Comparison of ENCODE assay signal across 2 cellular contexts in the genomic region with DNA sequence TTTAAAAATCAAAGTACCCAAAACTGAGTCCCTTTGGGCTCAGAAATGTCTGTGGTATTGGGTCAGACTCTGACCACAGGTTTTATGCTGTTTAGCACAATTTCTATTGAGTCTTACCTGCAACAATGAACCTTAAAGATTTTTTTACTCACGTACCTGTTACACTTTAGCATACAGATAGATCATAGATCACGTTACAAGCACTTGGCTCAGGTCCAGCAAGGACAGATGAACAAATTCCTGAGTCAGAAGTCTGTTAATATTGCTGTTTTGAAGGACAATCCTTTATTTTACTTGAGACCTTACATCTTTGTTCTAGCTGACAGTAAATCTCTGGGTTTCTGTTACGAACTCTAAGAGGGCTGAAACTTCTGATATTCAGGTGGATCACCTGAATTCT.
TF ChIP-seq lines count a peak whose summit lies in the region.

No MANE protein-coding gene starts in this region.

TF ChIP-seq in HCT116, 20 proteins besides CTCF, POLR2A, EP300 and RAD21:
- TF ChIP-seq, protein P1, sequence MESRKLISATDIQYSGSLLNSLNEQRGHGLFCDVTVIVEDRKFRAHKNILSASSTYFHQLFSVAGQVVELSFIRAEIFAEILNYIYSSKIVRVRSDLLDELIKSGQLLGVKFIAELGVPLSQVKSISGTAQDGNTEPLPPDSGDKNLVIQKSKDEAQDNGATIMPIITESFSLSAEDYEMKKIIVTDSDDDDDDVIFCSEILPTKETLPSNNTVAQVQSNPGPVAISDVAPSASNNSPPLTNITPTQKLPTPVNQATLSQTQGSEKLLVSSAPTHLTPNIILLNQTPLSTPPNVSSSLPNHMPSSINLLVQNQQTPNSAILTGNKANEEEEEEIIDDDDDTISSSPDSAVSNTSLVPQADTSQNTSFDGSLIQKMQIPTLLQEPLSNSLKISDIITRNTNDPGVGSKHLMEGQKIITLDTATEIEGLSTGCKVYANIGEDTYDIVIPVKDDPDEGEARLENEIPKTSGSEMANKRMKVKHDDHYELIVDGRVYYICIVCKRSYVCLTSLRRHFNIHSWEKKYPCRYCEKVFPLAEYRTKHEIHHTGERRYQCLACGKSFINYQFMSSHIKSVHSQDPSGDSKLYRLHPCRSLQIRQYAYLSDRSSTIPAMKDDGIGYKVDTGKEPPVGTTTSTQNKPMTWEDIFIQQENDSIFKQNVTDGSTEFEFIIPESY (IDR thresholded peaks at IDR 0.05; ENCODE audit: extremely low read depth, insufficient replicate concordance, low read length) = no peak
- TF ChIP-seq SIN3A (IDR thresholded peaks at IDR 0.05; ENCODE audit: low read depth) (no peak), SP1 (IDR thresholded peaks at IDR 0.05; ENCODE audit: low read depth) (no peak), ELF1 (IDR thresholded peaks at IDR 0.05; ENCODE audit: borderline replicate concordance, low read depth) (no peak), EZH2phosphoT487 (IDR thresholded peaks at IDR 0.05; ENCODE audit: borderline replicate concordance) (no peak), EGR1 (IDR thresholded peaks at IDR 0.05; ENCODE audit: low read depth) (no peak), JUND (IDR thresholded peaks at IDR 0.05) (no peak), SRF (IDR thresholded peaks at IDR 0.05; ENCODE audit: low read depth) (no peak), CBX3 (IDR thresholded peaks at IDR 0.05; ENCODE audit: low read depth) (no peak), EZH2 (IDR thresholded peaks at IDR 0.05) (no peak), ZFX (IDR thresholded peaks at IDR 0.05) (no peak)
- TF ChIP-seq, protein P2, sequence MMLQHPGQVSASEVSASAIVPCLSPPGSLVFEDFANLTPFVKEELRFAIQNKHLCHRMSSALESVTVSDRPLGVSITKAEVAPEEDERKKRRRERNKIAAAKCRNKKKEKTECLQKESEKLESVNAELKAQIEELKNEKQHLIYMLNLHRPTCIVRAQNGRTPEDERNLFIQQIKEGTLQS (IDR thresholded peaks at IDR 0.05) = no peak
- TF ChIP-seq, protein P3, sequence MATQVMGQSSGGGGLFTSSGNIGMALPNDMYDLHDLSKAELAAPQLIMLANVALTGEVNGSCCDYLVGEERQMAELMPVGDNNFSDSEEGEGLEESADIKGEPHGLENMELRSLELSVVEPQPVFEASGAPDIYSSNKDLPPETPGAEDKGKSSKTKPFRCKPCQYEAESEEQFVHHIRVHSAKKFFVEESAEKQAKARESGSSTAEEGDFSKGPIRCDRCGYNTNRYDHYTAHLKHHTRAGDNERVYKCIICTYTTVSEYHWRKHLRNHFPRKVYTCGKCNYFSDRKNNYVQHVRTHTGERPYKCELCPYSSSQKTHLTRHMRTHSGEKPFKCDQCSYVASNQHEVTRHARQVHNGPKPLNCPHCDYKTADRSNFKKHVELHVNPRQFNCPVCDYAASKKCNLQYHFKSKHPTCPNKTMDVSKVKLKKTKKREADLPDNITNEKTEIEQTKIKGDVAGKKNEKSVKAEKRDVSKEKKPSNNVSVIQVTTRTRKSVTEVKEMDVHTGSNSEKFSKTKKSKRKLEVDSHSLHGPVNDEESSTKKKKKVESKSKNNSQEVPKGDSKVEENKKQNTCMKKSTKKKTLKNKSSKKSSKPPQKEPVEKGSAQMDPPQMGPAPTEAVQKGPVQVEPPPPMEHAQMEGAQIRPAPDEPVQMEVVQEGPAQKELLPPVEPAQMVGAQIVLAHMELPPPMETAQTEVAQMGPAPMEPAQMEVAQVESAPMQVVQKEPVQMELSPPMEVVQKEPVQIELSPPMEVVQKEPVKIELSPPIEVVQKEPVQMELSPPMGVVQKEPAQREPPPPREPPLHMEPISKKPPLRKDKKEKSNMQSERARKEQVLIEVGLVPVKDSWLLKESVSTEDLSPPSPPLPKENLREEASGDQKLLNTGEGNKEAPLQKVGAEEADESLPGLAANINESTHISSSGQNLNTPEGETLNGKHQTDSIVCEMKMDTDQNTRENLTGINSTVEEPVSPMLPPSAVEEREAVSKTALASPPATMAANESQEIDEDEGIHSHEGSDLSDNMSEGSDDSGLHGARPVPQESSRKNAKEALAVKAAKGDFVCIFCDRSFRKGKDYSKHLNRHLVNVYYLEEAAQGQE (IDR thresholded peaks at IDR 0.05; ENCODE audit: low read depth) = no peak
TF ChIP-seq in HCT116: peak in this region for 0.

TF ChIP-seq in K562, 482 proteins besides CTCF, POLR2A, EP300 and RAD21:
- TF ChIP-seq TEAD1 (CRISPR knock-in tag; IDR thresholded peaks at IDR 0.05) (no peak), NFIC (IDR thresholded peaks at IDR 0.05) (peak; percentile 83), KAT2B (IDR thresholded peaks at IDR 0.05; ENCODE audit: low read depth, low read length) (no peak), NCOA2 (IDR thresholded peaks at IDR 0.05; ENCODE audit: partially characterized antibody in 2 of 2) (no peak), ELF1 (tag; IDR thresholded peaks at IDR 0.05) (no peak), ZBTB17 (CRISPR knock-in tag; IDR thresholded peaks at IDR 0.05) (no peak), NR2C1 (IDR thresholded peaks at IDR 0.05) (no peak), NR2C1 (tag; IDR thresholded peaks at IDR 0.05) (no peak)
